Comparison of ENCODE assay signal across 8 cellular contexts in genomic region chr7:2567663-2568238, GRCh38. TPM values are rescaled to one million over a fixed set of nuclear protein-coding genes. Genes with fewer than 3 reads are reported as not detected.
DNase-seq lines count a peak whose midpoint lies in the region; ATAC-seq and TF ChIP-seq lines count a peak whose summit lies in the region.

No MANE protein-coding gene starts in this region.

- H3K4me3 Mint-ChIP-seq in IgD-negative memory B cell: peak overlapping the region in 3 of 4 donors; percentile 34 to 92 (median 57)

- peak; percentile 52 for TF ChIP-seq CTCF in AG09309 (IDR thresholded peaks at IDR 0.05; ENCODE audit: control insufficient read depth, insufficient read depth, low read depth, low read length, missing control alignments)
- TF ChIP-seq CTCF in cardiac fibroblast (IDR thresholded peaks at IDR 0.05; ENCODE audit: low read depth, low read length): peak; percentile 66
- TF ChIP-seq CTCF in lung (IDR thresholded peaks at IDR 0.05; ENCODE audit: control extremely low read depth, extremely low read depth): peak; percentile 20

- DNase-seq in AG09309 (ENCODE audit: low read depth) (no peak), cardiac fibroblast (ENCODE audit: low read depth in 2 of 2) (peak; percentile 48 to 52), lung (ENCODE audit: low spot score) (no peak), NCI-H2196 (lab: John Stamatoyannopoulos, UW; ENCODE audit: unreplicated experiment) (no peak), NCI-H524 treated with DMSO at 0.1 percent for 48 hours (lab: John Stamatoyannopoulos, UW) (no peak), NK-92 (lab: John Stamatoyannopoulos, UW; ENCODE audit: unreplicated experiment) (no peak)
- DNase-seq in central memory CD4-positive, alpha-beta T cell: no peak

- H3K9me3 ChIP-seq in lung (ENCODE audit: control insufficient read depth in 2 of 2, insufficient read depth in 1 of 2, low read length in 1 of 2): peaks cover 0 to 2% of the 10 kb centered on the region in 2 donors

- ATAC-seq in lung (ENCODE audit: insufficient read depth, low FRiP score): no peak

- 28 to 41% methylated on average over 16 of the region's 16 CpGs for WGBS in lung, 2 donors

- no peak overlapping the region for H3K27ac ChIP-seq in lung (ENCODE audit: low read depth in 1 of 2, low read length in 1 of 2)

- H3K27me3 Mint-ChIP-seq in IgD-negative memory B cell: no peaks in the 10 kb centered on the region

- peaks cover 0 to 3% of the 10 kb centered on the region in 2 donors for H3K4me1 ChIP-seq in lung (ENCODE audit: control insufficient read depth in 2 of 2, insufficient read depth in 2 of 2, low read length in 2 of 2)

- no peaks in the 10 kb centered on the region for H3K9me3 Mint-ChIP-seq in IgD-negative memory B cell

- H3K4me3 ChIP-seq in AG09309 (ENCODE audit: control insufficient read depth, low read depth, low read length) (no peak overlapping the region), cardiac fibroblast (replicated peaks in 1 of 2; ENCODE audit: low read depth in 2 of 2, low read length in 2 of 2) (no peak overlapping the region), lung (no peak overlapping the region)

- peaks cover 2% of the 10 kb centered on the region for H3K36me3 Mint-ChIP-seq in IgD-negative memory B cell

- H3K4me1 Mint-ChIP-seq in IgD-negative memory B cell: peaks cover 8 to 13% (median 12%) of the 10 kb centered on the region in 3 donors

- peaks cover 0 to 5% of the 10 kb centered on the region in 2 donors for H3K36me3 ChIP-seq in lung (ENCODE audit: control insufficient read depth in 2 of 2, insufficient read depth in 2 of 2, low read length in 2 of 2)

- H3K27me3 ChIP-seq in lung (ENCODE audit: control insufficient read depth, insufficient read depth): no peaks in the 10 kb centered on the region

- H3K27ac Mint-ChIP-seq in IgD-negative memory B cell: peak overlapping the region in 1 of 3 donors; percentile 53

RNA-seq across cellular contexts. Expression of gene IQCE, which starts 9.0 kb away (rescaled TPM):
- polyA plus RNA-seq in IgD-negative memory B cell: 2.3 TPM
- 10 to 100 TPM; 20.9 to 29.0 TPM for total RNA-seq in lung
- 10 to 100 TPM in 1 of 2 donors, 1 to 10 TPM in 1; 8.1 to 11.0 TPM for polyA plus RNA-seq in lung

RNA-seq across cellular contexts. Expression of gene BRAT1, which starts 12.4 kb away (rescaled TPM):
- polyA plus RNA-seq in IgD-negative memory B cell (39.4 TPM), lung (10 to 100 TPM; 23.2 to 30.4 TPM)
- 10 to 100 TPM; 28.7 to 29.4 TPM for total RNA-seq in lung

RNA-seq across cellular contexts. Expression of gene LFNG, which starts 48.2 kb away (rescaled TPM):
- polyA plus RNA-seq in IgD-negative memory B cell (1.7 TPM), lung (10 to 100 TPM; 18.9 to 28.6 TPM)
- total RNA-seq in lung: 10 to 100 TPM; 11.5 to 47.6 TPM

Comparison
In these comparisons a context has a peak if more than half of its experiments do, and no peak if none do; other contexts are left out.
1. DNase-seq: peak in cardiac fibroblast (2 of 2); none in AG09309 (single experiment), lung (single experiment), NCI-H2196 (single experiment), NCI-H524 treated with DMSO at 0.1 percent for 48 hours (single experiment), central memory CD4-positive, alpha-beta T cell (single experiment) and NK-92 (single experiment).
2. Peak in every context shown above with its lines, with median percentiles within 50 percentile points of each other: CTCF ChIP-seq.